In the genomic region with DNA sequence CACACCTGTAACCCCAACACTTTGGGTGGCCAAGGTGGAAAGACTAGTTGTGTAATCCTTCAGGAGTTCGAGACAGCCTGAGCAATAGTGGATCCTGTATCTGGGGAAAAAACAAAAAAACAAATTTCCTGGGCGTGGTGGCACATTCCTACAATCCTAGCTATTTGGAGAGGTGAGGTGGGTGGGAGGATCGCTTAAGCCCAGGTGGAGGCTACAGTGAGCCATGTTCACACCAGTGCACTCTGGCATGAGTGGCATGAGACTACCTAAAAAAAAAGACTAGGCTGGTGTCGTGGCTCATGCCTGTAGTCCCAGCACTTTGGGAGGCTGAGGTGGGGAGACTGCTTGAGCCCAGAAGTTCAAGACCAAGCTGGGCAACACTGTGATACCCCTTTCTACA, we compare ENCODE assay signal across 1 cellular context.
TF ChIP-seq lines count a peak whose summit lies in the region.

No MANE protein-coding gene starts in this region.

TF ChIP-seq in HEK293, 187 proteins besides CTCF, POLR2A, EP300 and RAD21 (continued from another document):
- TF ChIP-seq, protein P1, sequence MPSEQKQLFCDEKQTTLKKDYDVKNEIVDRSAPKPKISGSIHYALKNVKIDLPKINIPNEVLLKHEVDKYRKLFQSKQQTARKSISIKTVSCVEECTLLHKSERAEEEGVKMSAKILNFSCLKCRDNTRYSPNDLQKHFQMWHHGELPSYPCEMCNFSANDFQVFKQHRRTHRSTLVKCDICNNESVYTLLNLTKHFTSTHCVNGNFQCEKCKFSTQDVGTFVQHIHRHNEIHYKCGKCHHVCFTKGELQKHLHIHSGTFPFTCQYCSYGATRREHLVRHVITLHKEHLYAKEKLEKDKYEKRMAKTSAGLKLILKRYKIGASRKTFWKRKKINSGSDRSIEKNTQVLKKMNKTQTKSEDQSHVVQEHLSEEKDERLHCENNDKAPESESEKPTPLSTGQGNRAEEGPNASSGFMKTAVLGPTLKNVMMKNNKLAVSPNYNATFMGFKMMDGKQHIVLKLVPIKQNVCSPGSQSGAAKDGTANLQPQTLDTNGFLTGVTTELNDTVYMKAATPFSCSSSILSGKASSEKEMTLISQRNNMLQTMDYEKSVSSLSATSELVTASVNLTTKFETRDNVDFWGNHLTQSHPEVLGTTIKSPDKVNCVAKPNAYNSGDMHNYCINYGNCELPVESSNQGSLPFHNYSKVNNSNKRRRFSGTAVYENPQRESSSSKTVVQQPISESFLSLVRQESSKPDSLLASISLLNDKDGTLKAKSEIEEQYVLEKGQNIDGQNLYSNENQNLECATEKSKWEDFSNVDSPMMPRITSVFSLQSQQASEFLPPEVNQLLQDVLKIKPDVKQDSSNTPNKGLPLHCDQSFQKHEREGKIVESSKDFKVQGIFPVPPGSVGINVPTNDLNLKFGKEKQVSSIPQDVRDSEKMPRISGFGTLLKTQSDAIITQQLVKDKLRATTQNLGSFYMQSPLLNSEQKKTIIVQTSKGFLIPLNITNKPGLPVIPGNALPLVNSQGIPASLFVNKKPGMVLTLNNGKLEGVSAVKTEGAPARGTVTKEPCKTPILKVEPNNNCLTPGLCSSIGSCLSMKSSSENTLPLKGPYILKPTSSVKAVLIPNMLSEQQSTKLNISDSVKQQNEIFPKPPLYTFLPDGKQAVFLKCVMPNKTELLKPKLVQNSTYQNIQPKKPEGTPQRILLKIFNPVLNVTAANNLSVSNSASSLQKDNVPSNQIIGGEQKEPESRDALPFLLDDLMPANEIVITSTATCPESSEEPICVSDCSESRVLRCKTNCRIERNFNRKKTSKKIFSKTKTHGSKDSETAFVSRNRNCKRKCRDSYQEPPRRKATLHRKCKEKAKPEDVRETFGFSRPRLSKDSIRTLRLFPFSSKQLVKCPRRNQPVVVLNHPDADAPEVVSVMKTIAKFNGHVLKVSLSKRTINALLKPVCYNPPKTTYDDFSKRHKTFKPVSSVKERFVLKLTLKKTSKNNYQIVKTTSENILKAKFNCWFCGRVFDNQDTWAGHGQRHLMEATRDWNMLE (tag by site-specific recombination; conservative IDR thresholded peaks at IDR 0.05; ENCODE audit: low read depth) = no peak
- TF ChIP-seq, protein P2, sequence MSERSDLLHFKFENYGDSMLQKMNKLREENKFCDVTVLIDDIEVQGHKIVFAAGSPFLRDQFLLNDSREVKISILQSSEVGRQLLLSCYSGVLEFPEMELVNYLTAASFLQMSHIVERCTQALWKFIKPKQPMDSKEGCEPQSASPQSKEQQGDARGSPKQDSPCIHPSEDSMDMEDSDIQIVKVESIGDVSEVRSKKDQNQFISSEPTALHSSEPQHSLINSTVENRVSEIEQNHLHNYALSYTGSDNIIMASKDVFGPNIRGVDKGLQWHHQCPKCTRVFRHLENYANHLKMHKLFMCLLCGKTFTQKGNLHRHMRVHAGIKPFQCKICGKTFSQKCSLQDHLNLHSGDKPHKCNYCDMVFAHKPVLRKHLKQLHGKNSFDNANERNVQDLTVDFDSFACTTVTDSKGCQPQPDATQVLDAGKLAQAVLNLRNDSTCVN (tag by site-specific recombination; optimal IDR thresholded peaks at IDR 0.05) = no peak
- TF ChIP-seq, protein P3, sequence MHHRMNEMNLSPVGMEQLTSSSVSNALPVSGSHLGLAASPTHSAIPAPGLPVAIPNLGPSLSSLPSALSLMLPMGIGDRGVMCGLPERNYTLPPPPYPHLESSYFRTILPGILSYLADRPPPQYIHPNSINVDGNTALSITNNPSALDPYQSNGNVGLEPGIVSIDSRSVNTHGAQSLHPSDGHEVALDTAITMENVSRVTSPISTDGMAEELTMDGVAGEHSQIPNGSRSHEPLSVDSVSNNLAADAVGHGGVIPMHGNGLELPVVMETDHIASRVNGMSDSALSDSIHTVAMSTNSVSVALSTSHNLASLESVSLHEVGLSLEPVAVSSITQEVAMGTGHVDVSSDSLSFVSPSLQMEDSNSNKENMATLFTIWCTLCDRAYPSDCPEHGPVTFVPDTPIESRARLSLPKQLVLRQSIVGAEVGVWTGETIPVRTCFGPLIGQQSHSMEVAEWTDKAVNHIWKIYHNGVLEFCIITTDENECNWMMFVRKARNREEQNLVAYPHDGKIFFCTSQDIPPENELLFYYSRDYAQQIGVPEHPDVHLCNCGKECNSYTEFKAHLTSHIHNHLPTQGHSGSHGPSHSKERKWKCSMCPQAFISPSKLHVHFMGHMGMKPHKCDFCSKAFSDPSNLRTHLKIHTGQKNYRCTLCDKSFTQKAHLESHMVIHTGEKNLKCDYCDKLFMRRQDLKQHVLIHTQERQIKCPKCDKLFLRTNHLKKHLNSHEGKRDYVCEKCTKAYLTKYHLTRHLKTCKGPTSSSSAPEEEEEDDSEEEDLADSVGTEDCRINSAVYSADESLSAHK (tag by site-specific recombination; IDR thresholded peaks at IDR 0.05) = no peak
- no peak for TF ChIP-seq ZNF776 (tag by site-specific recombination; IDR thresholded peaks at IDR 0.05; ENCODE audit: borderline replicate concordance)
